ENCODE assay signal across 8 cellular contexts in genomic region chr9:84315278-84315877, GRCh38. TPM values are rescaled to one million over a fixed set of nuclear protein-coding genes. Genes with fewer than 3 reads are reported as not detected.
DNase-seq lines count a peak whose midpoint lies in the region; ATAC-seq and TF ChIP-seq lines count a peak whose summit lies in the region.

No MANE protein-coding gene starts in this region.

- CTCF ChIA-PET in CD4-positive, alpha-beta T cell (lab: Charles Lee): interaction anchor here (0.6 to 1.4 kb wide), 4 partner anchors 22 to 378 kb away, joined by 3 to 10 read pairs (median 5); no protein-coding TSS in a partner anchor

- H3K36me3 ChIP-seq in WERI-Rb-1: no peaks in the 10 kb centered on the region

- H3K4me3 Mint-ChIP-seq in CD4-positive, alpha-beta T cell: no peak overlapping the region

- H3K27me3 Mint-ChIP-seq in CD4-positive, alpha-beta T cell: no peaks in the 10 kb centered on the region

- intact Hi-C loops in CD4-positive, alpha-beta T cell (cut with DNase I, micrococcal nuclease): loop anchor here (1.0 to 5.0 kb wide), 3 partner anchors 55 to 377 kb away; no protein-coding TSS in a partner anchor
- intact Hi-C loops in left colon (cut with DNase I, micrococcal nuclease): loop anchor here in 1 of 2 donors (5.0 kb wide), 1 partner anchor 378 kb away; no protein-coding TSS in a partner anchor

- H3K36me3 Mint-ChIP-seq in CD4-positive, alpha-beta T cell (ENCODE audit: low read depth): no peaks in the 10 kb centered on the region

- H3K27ac ChIP-seq in CD4-positive, alpha-beta T cell (ENCODE audit: low read depth, low read length): no peak overlapping the region
- no peak overlapping the region for H3K27ac ChIP-seq in WERI-Rb-1

- POLR2A ChIA-PET in CD4-positive, alpha-beta T cell (lab: Charles Lee): no interaction called here

- no peak overlapping the region for H3K4me3 ChIP-seq in WERI-Rb-1 (ENCODE audit: low read depth, low read length)

- ATAC-seq in CD4-positive, alpha-beta T cell (ENCODE audit: poor library complexity): peak; percentile 46
- peak; percentile 68 for ATAC-seq in GM21526 (IDR thresholded peaks at IDR 0.05; ENCODE audit: low FRiP score, unreplicated experiment)
- peak; percentile 73 for ATAC-seq in left colon
- no peak for ATAC-seq in HG03457 (IDR thresholded peaks at IDR 0.05; ENCODE audit: unreplicated experiment)

- peak; percentile 13 to 54 (median 35) for DNase-seq in CD4-positive, alpha-beta T cell
- DNase-seq in NCI-H2029 (lab: John Stamatoyannopoulos, UW): peak; percentile 54
- DNase-seq in WERI-Rb-1: peak; percentile 63
- DNase-seq in central memory CD4-positive, alpha-beta T cell: peak; percentile 33
- DNase-seq in left colon: peak; percentile 33 to 66
- DNase-seq in stimulated activated CD4-positive, alpha-beta T cell treated with anti-CD3 and anti-CD28 coated beads, Interleukin-4, amount 100 ng/mL, for 24 hours: peak; percentile 61

- TF ChIP-seq CTCF in CD4-positive, alpha-beta T cell (IDR thresholded peaks at IDR 0.05): peak; percentile 78
- peak; percentile 52 for TF ChIP-seq CTCF in WERI-Rb-1 (IDR thresholded peaks at IDR 0.05; ENCODE audit: low read depth, low read length)

- H3K27ac Mint-ChIP-seq in CD4-positive, alpha-beta T cell: no peak overlapping the region

- H3K9me3 Mint-ChIP-seq in CD4-positive, alpha-beta T cell: no peaks in the 10 kb centered on the region

- H3K9me3 ChIP-seq in CD4-positive, alpha-beta T cell (ENCODE audit: control insufficient read depth, low read length): no peaks in the 10 kb centered on the region
- no peaks in the 10 kb centered on the region for H3K9me3 ChIP-seq in WERI-Rb-1 (ENCODE audit: severe bottlenecking)

- no peaks in the 10 kb centered on the region for H3K27me3 ChIP-seq in CD4-positive, alpha-beta T cell (ENCODE audit: control insufficient read depth, insufficient read depth, low read length)
- H3K27me3 ChIP-seq in WERI-Rb-1 (ENCODE audit: insufficient read depth, low read depth, severe bottlenecking): no peaks in the 10 kb centered on the region

- no peaks in the 10 kb centered on the region for H3K4me1 Mint-ChIP-seq in CD4-positive, alpha-beta T cell (ENCODE audit: low read depth)

RNA-seq across cellular contexts. Expression of gene SLC28A3, which starts 25.2 kb away (rescaled TPM):
- total RNA-seq in CD4-positive, alpha-beta T cell: not detected
- total RNA-seq in left colon: 1 to 10 TPM in 1 of 2 donors, under 1 TPM in 1; 0.84 to 1.5 TPM
